Comparison of ENCODE assay signal across 1 cellular context in genomic region chr1:94602312-94602711, GRCh38.
TF ChIP-seq lines count a peak whose summit lies in the region.

No MANE protein-coding gene starts in this region.

TF ChIP-seq in WTC11, 78 proteins besides CTCF, POLR2A, EP300 and RAD21 (continued from another document):
- TF ChIP-seq AFF4 (CRISPR knock-in tag; IDR thresholded peaks at IDR 0.05; ENCODE audit: borderline replicate concordance) = no peak
- no peak for TF ChIP-seq AR (CRISPR knock-in tag; IDR thresholded peaks at IDR 0.05)
